In the genomic region with DNA sequence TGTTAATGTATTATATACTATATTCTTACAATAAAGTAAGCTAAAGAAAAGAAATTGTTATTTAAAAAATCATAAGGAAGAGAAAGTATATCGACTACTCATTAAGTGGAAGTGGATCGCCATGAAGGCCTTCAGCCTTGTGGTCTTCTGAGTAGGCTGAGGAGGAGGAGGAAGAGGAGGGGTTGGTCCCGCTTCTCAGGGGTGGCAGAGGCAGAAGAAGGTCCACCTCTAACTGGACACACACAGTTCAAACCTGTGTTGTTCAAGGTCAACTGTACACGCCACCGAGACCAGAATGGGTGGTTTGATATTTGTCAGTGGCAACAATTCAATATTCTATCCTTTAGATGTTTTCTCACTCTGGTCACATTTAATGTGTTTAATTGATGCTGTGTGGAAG, we compare ENCODE assay signal across 8 cellular contexts.
A peak's percentile ranks its signal among the peaks of the same experiment; 100 is the strongest.
DNase-seq lines count a peak whose midpoint lies in the region; ATAC-seq and TF ChIP-seq lines count a peak whose summit lies in the region.

No MANE protein-coding gene starts in this region.

- peak overlapping the region; percentile 58 to 91 (median 77); a peak in 20 of 22 replicates for H3K4me2 ChIP-seq in BLaER1 treated with 17β-estradiol and CSF1 and Interleukin-3, amounts not matched to agents 10 nM and 100 nM

- no peaks in the 10 kb centered on the region for H3K27me3 ChIP-seq in BLaER1 treated with 17β-estradiol and CSF1 and Interleukin-3, amounts not matched to agents 10 nM and 100 nM
- H3K27me3 ChIP-seq in muscle layer of duodenum (ENCODE audit: low read depth, low read length) = no peaks in the 10 kb centered on the region

- no peak overlapping the region for H3K4me3 ChIP-seq in BLaER1 treated with 17β-estradiol and CSF1 and Interleukin-3, amounts not matched to agents 10 nM and 100 nM
- H3K4me3 ChIP-seq in muscle layer of duodenum (ENCODE audit: low read depth in 1 of 2, low read length in 2 of 2) = peak overlapping the region; percentile 57 to 61

- ATAC-seq in GM21367 (IDR thresholded peaks at IDR 0.05; ENCODE audit: unreplicated experiment) (peak; percentile 7), SK-N-SH treated with all-trans-retinoic acid at 6 μM for 48 hours (peak; percentile 11; the same call in 1 of the 3 replicates)

- peaks cover 0 to 10% (median 0%) of the 10 kb centered on the region in 11 experiments; a peak in 4 of 22 replicates for H3K36me3 ChIP-seq in BLaER1 treated with 17β-estradiol and CSF1 and Interleukin-3, amounts not matched to agents 10 nM and 100 nM
- no peaks in the 10 kb centered on the region for H3K36me3 ChIP-seq in muscle layer of duodenum (ENCODE audit: control insufficient read depth in 1 of 2, insufficient read depth in 2 of 2, low read length in 2 of 2)

- DNase-seq in inferior parietal cortex (ENCODE audit: extremely low spot score) (no peak), SIG-M5 treated with dmso at 0.1 percent for 504 hours (lab: John Stamatoyannopoulos, UW; ENCODE audit: unreplicated experiment) (no peak), NCI-H2227 treated with DMSO at 0.1 percent for 48 hours (lab: John Stamatoyannopoulos, UW) (no peak), D341Med (ENCODE audit: low spot score) (no peak)

- H3K4me1 ChIP-seq in BLaER1 treated with 17β-estradiol and CSF1 and Interleukin-3, amounts not matched to agents 10 nM and 100 nM = peaks cover 17 to 50% (median 37%) of the 10 kb centered on the region in 10 experiments; a peak in 19 of 20 replicates
- peaks cover 6 to 11% of the 10 kb centered on the region in 2 donors for H3K4me1 ChIP-seq in muscle layer of duodenum (ENCODE audit: control insufficient read depth in 1 of 2, insufficient read depth in 2 of 2, low read length in 2 of 2)

- no peaks in the 10 kb centered on the region for H4K20me1 ChIP-seq in BLaER1 treated with 17β-estradiol and CSF1 and Interleukin-3, amounts not matched to agents 10 nM and 100 nM

- H3K9me3 ChIP-seq in BLaER1 treated with 17β-estradiol and CSF1 and Interleukin-3, amounts not matched to agents 10 nM and 100 nM (replicated peaks in 1 of 11) = no peaks in the 10 kb centered on the region
- no peaks in the 10 kb centered on the region for H3K9me3 ChIP-seq in muscle layer of duodenum (ENCODE audit: control insufficient read depth in 1 of 2, low read length in 2 of 2)

- H3K27ac ChIP-seq in BLaER1 treated with 17β-estradiol and CSF1 and Interleukin-3, amounts not matched to agents 10 nM and 100 nM = peak overlapping the region in 5 of 11 experiments; percentile 1 to 53 (median 46); a peak in 7 of 22 replicates
- no peak overlapping the region for H3K27ac ChIP-seq in muscle layer of duodenum (ENCODE audit: low read length)

- H3K9ac ChIP-seq in BLaER1 treated with 17β-estradiol and CSF1 and Interleukin-3, amounts not matched to agents 10 nM and 100 nM = peak overlapping the region in 6 of 11 experiments; percentile 28 to 73 (median 60); a peak in 5 of 22 replicates

TF ChIP-seq in SK-N-SH treated with all-trans-retinoic acid at 6 μM for 48 hours, 23 proteins besides CTCF, POLR2A, EP300 and RAD21:
- TF ChIP-seq ESRRG (CRISPR knock-in tag; IDR thresholded peaks at IDR 0.05) = no peak
- no peak for TF ChIP-seq ZC3H10 (CRISPR knock-in tag; IDR thresholded peaks at IDR 0.05)
- no peak for TF ChIP-seq CSDC2 (CRISPR knock-in tag; IDR thresholded peaks at IDR 0.05)
- TF ChIP-seq, protein P1, sequence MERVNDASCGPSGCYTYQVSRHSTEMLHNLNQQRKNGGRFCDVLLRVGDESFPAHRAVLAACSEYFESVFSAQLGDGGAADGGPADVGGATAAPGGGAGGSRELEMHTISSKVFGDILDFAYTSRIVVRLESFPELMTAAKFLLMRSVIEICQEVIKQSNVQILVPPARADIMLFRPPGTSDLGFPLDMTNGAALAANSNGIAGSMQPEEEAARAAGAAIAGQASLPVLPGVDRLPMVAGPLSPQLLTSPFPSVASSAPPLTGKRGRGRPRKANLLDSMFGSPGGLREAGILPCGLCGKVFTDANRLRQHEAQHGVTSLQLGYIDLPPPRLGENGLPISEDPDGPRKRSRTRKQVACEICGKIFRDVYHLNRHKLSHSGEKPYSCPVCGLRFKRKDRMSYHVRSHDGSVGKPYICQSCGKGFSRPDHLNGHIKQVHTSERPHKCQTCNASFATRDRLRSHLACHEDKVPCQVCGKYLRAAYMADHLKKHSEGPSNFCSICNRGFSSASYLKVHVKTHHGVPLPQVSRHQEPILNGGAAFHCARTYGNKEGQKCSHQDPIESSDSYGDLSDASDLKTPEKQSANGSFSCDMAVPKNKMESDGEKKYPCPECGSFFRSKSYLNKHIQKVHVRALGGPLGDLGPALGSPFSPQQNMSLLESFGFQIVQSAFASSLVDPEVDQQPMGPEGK (CRISPR knock-in tag; IDR thresholded peaks at IDR 0.05; ENCODE audit: borderline replicate concordance) = no peak

Comparison
In these comparisons a context has a peak if more than half of its experiments do, and no peak if none do; other contexts are left out.
1. H3K4me3 ChIP-seq: peak in muscle layer of duodenum (2 of 2); none in BLaER1 treated with 17β-estradiol and CSF1 and Interleukin-3, amounts not matched to agents 10 nM and 100 nM (0 of 10).